ENCODE assay signal across 1 cellular context in genomic region chr18:67516432-67517223, GRCh38.
A peak's percentile ranks its signal among the peaks of the same experiment; 100 is the strongest.
TF ChIP-seq lines count a peak whose summit lies in the region.

TSS of gene DSEL (minus strand) at chr18:67516720. CDS start at chr18:67514608, 2,112 bp downstream.

TF ChIP-seq in HepG2, 621 proteins besides CTCF, POLR2A, EP300 and RAD21 (continued from another document and continues in another):
- no peak for TF ChIP-seq ARID5B (CRISPR knock-in tag; IDR thresholded peaks at IDR 0.05)
- peak; percentile 43; the same call in 1 of the 2 replicates for TF ChIP-seq ARID4A (CRISPR knock-in tag; IDR thresholded peaks at IDR 0.05; ENCODE audit: borderline replicate concordance)
- TF ChIP-seq ZNF737 (CRISPR knock-in tag; IDR thresholded peaks at IDR 0.05; ENCODE audit: borderline replicate concordance), result no peak
- no peak for TF ChIP-seq PTBP1 (IDR thresholded peaks at IDR 0.05; ENCODE audit: low read depth, low read length, poor library complexity, severe bottlenecking)
- no peak for TF ChIP-seq SMARCC2 (IDR thresholded peaks at IDR 0.05)
- no peak for TF ChIP-seq AKNA (CRISPR knock-in tag; IDR thresholded peaks at IDR 0.05; ENCODE audit: borderline replicate concordance)
- TF ChIP-seq GFI1 (CRISPR knock-in tag; IDR thresholded peaks at IDR 0.05; ENCODE audit: borderline replicate concordance), result no peak
- no peak for TF ChIP-seq ZNF354B (CRISPR knock-in tag; IDR thresholded peaks at IDR 0.05)
- TF ChIP-seq MIXL1 (CRISPR knock-in tag; IDR thresholded peaks at IDR 0.05), result no peak
- no peak for TF ChIP-seq HINFP (CRISPR knock-in tag; IDR thresholded peaks at IDR 0.05; ENCODE audit: low read depth)
- no peak for TF ChIP-seq THAP9 (CRISPR knock-in tag; IDR thresholded peaks at IDR 0.05; ENCODE audit: borderline replicate concordance)
- no peak for TF ChIP-seq PCBP1 (IDR thresholded peaks at IDR 0.05; ENCODE audit: borderline replicate concordance, low read depth, low read length)
- TF ChIP-seq THAP7 (CRISPR knock-in tag; IDR thresholded peaks at IDR 0.05), result 0 out of 2 replicates have a peak, but pooled peaks have one; percentile 10
- no peak for TF ChIP-seq RFX5 (IDR thresholded peaks at IDR 0.05; ENCODE audit: low read depth, low read length)
- no peak for TF ChIP-seq ZBTB2 (CRISPR knock-in tag; IDR thresholded peaks at IDR 0.05; ENCODE audit: low read depth)
- TF ChIP-seq ZNF468 (CRISPR knock-in tag; IDR thresholded peaks at IDR 0.05), result no peak
- TF ChIP-seq HIVEP1 (CRISPR knock-in tag; IDR thresholded peaks at IDR 0.05), result peak; percentile 2; the same call in 1 of the 2 replicates
- no peak for TF ChIP-seq NCOR1 (IDR thresholded peaks at IDR 0.05; ENCODE audit: borderline replicate concordance, low read length)
- no peak for TF ChIP-seq GPBP1L1 (CRISPR knock-in tag; IDR thresholded peaks at IDR 0.05)
- no peak for TF ChIP-seq PREB (CRISPR knock-in tag; IDR thresholded peaks at IDR 0.05)
- no peak for TF ChIP-seq E2F2 (CRISPR knock-in tag; IDR thresholded peaks at IDR 0.05; ENCODE audit: borderline replicate concordance)
- no peak for TF ChIP-seq ZNF383 (CRISPR knock-in tag; IDR thresholded peaks at IDR 0.05; ENCODE audit: borderline replicate concordance)
- TF ChIP-seq BRF2 (CRISPR knock-in tag; IDR thresholded peaks at IDR 0.05), result 0 out of 2 replicates have a peak, but pooled peaks have one; percentile 50
